Comparison of ENCODE assay signal across 1 cellular context in genomic region chr7:45221896-45222604, GRCh38.
TF ChIP-seq lines count a peak whose summit lies in the region.

No MANE protein-coding gene starts in this region.

TF ChIP-seq in K562, 482 proteins besides CTCF, POLR2A, EP300 and RAD21:
- TF ChIP-seq CHD7 (IDR thresholded peaks at IDR 0.05; ENCODE audit: low read depth, low read length) (no peak), RBM25 (IDR thresholded peaks at IDR 0.05; ENCODE audit: low read depth, low read length, severe bottlenecking) (peak; percentile 70), FOXM1 (IDR thresholded peaks at IDR 0.05; ENCODE audit: low read depth) (no peak), FOXM1 (CRISPR knock-in tag; IDR thresholded peaks at IDR 0.05; ENCODE audit: low read depth) (no peak)
